19 cellular contexts compared by ENCODE assay signal in the genomic region with DNA sequence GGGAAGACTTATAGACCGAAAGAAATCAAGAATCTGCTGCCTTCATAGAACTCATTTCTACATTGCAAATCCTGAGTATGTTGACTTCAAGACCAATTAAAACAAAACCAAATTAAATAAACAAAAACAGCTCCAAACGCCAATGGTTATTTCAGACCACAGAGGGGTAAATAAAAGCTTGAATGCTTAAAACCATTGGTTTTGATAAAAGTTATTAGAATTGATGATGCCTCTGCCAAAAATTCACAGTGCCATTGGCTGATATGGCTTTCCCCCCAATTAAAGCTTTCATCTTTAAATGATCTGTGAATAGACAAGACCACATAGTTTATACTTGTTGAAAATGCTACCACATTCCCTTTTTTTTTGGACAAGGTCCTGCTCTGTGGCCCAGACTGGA.
"Had no signal": no experiment of that assay in that cellular context is flagged by ENCODE, and none has a peak within 500 bp of the region (broad histone marks: within the 10 kb centered on the region; RNA-seq: fewer than 3 reads in every experiment).

No MANE protein-coding gene starts in this region.

- ATAC-seq: psoas muscle; stimulated activated effector memory CD8-positive, alpha-beta T cell treated with anti-CD3 and anti-CD28 coated beads, Interleukin-12 subunit alpha, Interleukin-12 subunit beta, amount 100 ng/mL, for 72 hours had no signal

- H3K27me3 Mint-ChIP-seq: activated naive CD8-positive, alpha-beta T cell treated with anti-CD3 and anti-CD28 coated beads for 36 hours; brain; memory B cell had no signal

- H3K4me3 Mint-ChIP-seq: activated naive CD8-positive, alpha-beta T cell treated with anti-CD3 and anti-CD28 coated beads for 36 hours; brain; naive thymus-derived CD4-positive, alpha-beta T cell; neural progenitor cell; stimulated activated effector memory CD8-positive, alpha-beta T cell treated with anti-CD3 and anti-CD28 coated beads, Interleukin-12 subunit alpha, Interleukin-12 subunit beta, amount 100 ng/mL, for 72 hours; T-helper 1 cell treated with Interleukin-12 subunit alpha and Interleukin-12 subunit beta and Interleukin-4 antibody, amounts not matched to agents 30 μg/mL and 1 μg/mL, for 36 hours had no signal

- H3K27ac ChIP-seq: neural progenitor cell, ovary, psoas muscle, skin epidermis had no signal

- H3K36me3 Mint-ChIP-seq: brain; neural progenitor cell; stimulated activated effector memory CD8-positive, alpha-beta T cell treated with anti-CD3 and anti-CD28 coated beads, Interleukin-12 subunit alpha, Interleukin-12 subunit beta, amount 100 ng/mL, for 72 hours had no signal

- DNase-seq: activated CD4-positive, alpha-beta T cell treated with anti-CD3 and anti-CD28 coated beads for 1 hour; activated CD4-positive, alpha-beta T cell treated with anti-CD3 and anti-CD28 coated beads, Interleukin-2, amount 50 U/mL, for 48 hours; activated naive CD8-positive, alpha-beta T cell treated with anti-CD3 and anti-CD28 coated beads for 36 hours; amniotic stem cell; foreskin fibroblast; mucosa of descending colon; naive thymus-derived CD4-positive, alpha-beta T cell; ovary; psoas muscle; right cardiac atrium; stimulated activated CD4-positive, alpha-beta T cell treated with anti-CD3 and anti-CD28 coated beads, Interleukin-4, amount 100 ng/mL, for 24 hours had no signal

- H3K27ac Mint-ChIP-seq: activated naive CD8-positive, alpha-beta T cell treated with anti-CD3 and anti-CD28 coated beads for 36 hours; brain; naive thymus-derived CD4-positive, alpha-beta T cell; neural progenitor cell; stimulated activated effector memory CD8-positive, alpha-beta T cell treated with anti-CD3 and anti-CD28 coated beads, Interleukin-12 subunit alpha, Interleukin-12 subunit beta, amount 100 ng/mL, for 72 hours; T-helper 1 cell treated with Interleukin-12 subunit alpha and Interleukin-12 subunit beta and Interleukin-4 antibody, amounts not matched to agents 30 μg/mL and 1 μg/mL, for 36 hours had no signal

- H3K4me3 ChIP-seq: dorsolateral prefrontal cortex, hepatocyte, mucosa of descending colon, neural progenitor cell, ovary, psoas muscle, skin epidermis had no signal

- H3K9me3 ChIP-seq: mucosa of descending colon, ovary, psoas muscle had no signal

- H3K4me1 ChIP-seq: neural progenitor cell, psoas muscle had no signal

- H3K4me1 Mint-ChIP-seq: brain; neural progenitor cell; stimulated activated effector memory CD8-positive, alpha-beta T cell treated with anti-CD3 and anti-CD28 coated beads, Interleukin-12 subunit alpha, Interleukin-12 subunit beta, amount 100 ng/mL, for 72 hours had no signal

- H3K36me3 ChIP-seq: neural progenitor cell, ovary had no signal

- H3K27me3 ChIP-seq: dorsolateral prefrontal cortex, hepatocyte, neural progenitor cell, ovary had no signal
